Comparison of ENCODE assay signal across 9 cellular contexts in the genomic region with DNA sequence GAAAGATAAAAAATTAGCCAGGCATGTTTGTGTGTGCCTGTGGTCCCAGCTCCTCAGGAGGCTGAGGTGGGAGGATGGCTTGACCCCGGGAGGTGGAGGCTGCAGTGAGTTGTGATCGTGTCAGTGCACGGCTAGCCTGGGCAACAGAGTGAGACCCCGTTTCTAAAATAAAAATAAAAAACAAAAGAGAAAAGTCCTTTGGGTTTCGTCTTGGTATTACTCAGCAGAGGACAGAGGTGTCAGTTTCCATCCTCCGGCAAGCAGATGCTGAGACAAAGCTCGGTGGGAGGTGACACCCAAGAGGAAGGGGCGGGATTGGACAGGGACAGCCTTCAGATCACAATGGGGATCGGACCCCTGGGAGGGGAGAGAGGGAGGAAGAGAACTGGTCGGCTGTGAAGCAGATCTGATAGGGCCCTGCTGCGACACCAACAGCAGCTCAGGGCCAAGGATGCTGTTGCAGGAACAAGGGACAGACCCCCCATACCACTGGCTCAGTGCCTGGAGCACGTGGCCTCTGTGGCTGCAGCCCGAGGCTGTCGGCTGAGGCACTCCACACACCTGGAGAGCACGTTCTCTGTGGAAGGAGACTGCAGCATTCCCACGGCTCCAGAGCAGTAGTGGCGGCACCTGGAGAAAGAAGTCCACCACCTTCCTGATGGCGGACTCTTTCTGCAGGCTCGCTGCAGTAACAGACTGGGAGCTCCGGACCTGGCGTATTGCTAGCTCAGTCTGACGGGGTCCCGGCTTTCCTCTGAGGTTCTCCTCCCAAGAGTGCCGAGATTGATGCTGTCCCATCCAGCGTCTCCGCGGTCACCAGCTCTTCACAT. TPM values are rescaled to one million over a fixed set of nuclear protein-coding genes. Genes with fewer than 3 reads are reported as not detected.
A peak's percentile ranks its signal among the peaks of the same experiment; 100 is the strongest.
DNase-seq lines count a peak whose midpoint lies in the region; ATAC-seq, FAIRE-seq and TF ChIP-seq lines count a peak whose summit lies in the region.
"Had no signal": no experiment of that assay in that cellular context is flagged by ENCODE, and none has a peak within 500 bp of the region (broad histone marks: within the 10 kb centered on the region; RNA-seq: fewer than 3 reads in every experiment).

No MANE protein-coding gene starts in this region.

- peaks cover 5 to 20% (median 10%) of the 10 kb centered on the region in 3 donors for H3K27me3 Mint-ChIP-seq in immature natural killer cell (ENCODE audit: low read depth in 3 of 3)

- peaks cover 70% of the 10 kb centered on the region for H3K4me1 ChIP-seq in Loucy (ENCODE audit: insufficient read depth, low read length, poor library complexity, severe bottlenecking)
- H3K4me1 ChIP-seq in suprapubic skin = peaks cover 37% of the 10 kb centered on the region

- H3K9me3 Mint-ChIP-seq in immature natural killer cell = no peaks in the 10 kb centered on the region

- no peak for TF ChIP-seq POLR2A in GM12891 (IDR thresholded peaks at IDR 0.05; ENCODE audit: low read depth, low read length)
- TF ChIP-seq POLR2A in suprapubic skin (IDR thresholded peaks at IDR 0.05) = no peak

- DNase-seq in GM12891 (ENCODE audit: insufficient read length, low spot score) (peak; percentile 69), immature natural killer cell (peak in 1 of 3 donors; percentile 43), NCI-H748 (lab: John Stamatoyannopoulos, UW; ENCODE audit: unreplicated experiment) (no peak), suprapubic skin (ENCODE audit: low spot score in 2 of 2) (no peak), left lobe of liver (ENCODE audit: low spot score) (no peak)
- DNase-seq: dermis blood vessel endothelial cell had no signal

- H3K27ac ChIP-seq in suprapubic skin = no peak overlapping the region

- H3K27me3 ChIP-seq in Loucy (ENCODE audit: insufficient read depth, low read length, poor library complexity, severe bottlenecking) = no peaks in the 10 kb centered on the region
- no peaks in the 10 kb centered on the region for H3K27me3 ChIP-seq in suprapubic skin

- peaks cover 12% of the 10 kb centered on the region for H4K20me1 ChIP-seq in Loucy (ENCODE audit: insufficient read depth, low read length, poor library complexity, severe bottlenecking)

- peak overlapping the region; percentile 78 to 98 (median 94) for H3K4me3 Mint-ChIP-seq in immature natural killer cell

- peak; percentile 88 for FAIRE-seq in GM12891 (lab: Jason Lieb, UNC)

- peak overlapping the region; percentile 95 for H3K9ac ChIP-seq in Loucy (ENCODE audit: low read depth, low read length, poor library complexity, severe bottlenecking)

- H3K4me1 Mint-ChIP-seq in immature natural killer cell = peaks cover 79 to 86% of the 10 kb centered on the region in 2 donors

- TF ChIP-seq EP300 in suprapubic skin (IDR thresholded peaks at IDR 0.05) = no peak

- no peaks in the 10 kb centered on the region for H3K9me2 ChIP-seq in Loucy (replicated peaks; ENCODE audit: low read depth, low read length)

- H3K4me3 ChIP-seq in Loucy (ENCODE audit: low read length, poor library complexity, severe bottlenecking) (peak overlapping the region; percentile 82), suprapubic skin (no peak overlapping the region)

- H3K36me3 ChIP-seq in Loucy (ENCODE audit: insufficient read depth, low read length) (no peaks in the 10 kb centered on the region), suprapubic skin (no peaks in the 10 kb centered on the region)

- no peak for TF ChIP-seq CTCF in Loucy (conservative IDR thresholded peaks at IDR 0.05; ENCODE audit: low read length)
- TF ChIP-seq CTCF in suprapubic skin (IDR thresholded peaks at IDR 0.05) = no peak

- H2AFZ ChIP-seq in Loucy (ENCODE audit: low read length) = no peak overlapping the region

- H3K9me3 ChIP-seq in Loucy (ENCODE audit: insufficient read depth, low read depth, low read length) (no peaks in the 10 kb centered on the region), suprapubic skin (no peaks in the 10 kb centered on the region)

- peaks cover 65% of the 10 kb centered on the region for H3K79me2 ChIP-seq in Loucy (ENCODE audit: insufficient read depth, low read length)

- H3K36me3 Mint-ChIP-seq in immature natural killer cell = no peaks in the 10 kb centered on the region

- ATAC-seq in GM19397 (IDR thresholded peaks at IDR 0.05; ENCODE audit: unreplicated experiment) (peak; percentile 27), left lobe of liver (no peak), HG03442 (IDR thresholded peaks at IDR 0.05; ENCODE audit: unreplicated experiment) (no peak)

- H3K4me2 ChIP-seq in Loucy (ENCODE audit: low read depth, low read length, poor library complexity, severe bottlenecking) = peak overlapping the region; percentile 98

- WGBS in suprapubic skin = 85% methylated on average over 14 of the region's 27 CpGs

- peak overlapping the region; percentile 82 to 99 (median 94) for H3K27ac Mint-ChIP-seq in immature natural killer cell

- H3F3A ChIP-seq in Loucy (ENCODE audit: low read depth) = peaks cover 4% of the 10 kb centered on the region; the same call in 1 of the 2 replicates

TF ChIP-seq in GM12891, 5 proteins besides CTCF, POLR2A, EP300 and RAD21:
- TF ChIP-seq POU2F2 (IDR thresholded peaks at IDR 0.05; ENCODE audit: low read depth, low read length) = peak; percentile 31; the same call in 1 of the 2 replicates
- TF ChIP-seq PAX5 (IDR thresholded peaks at IDR 0.05; ENCODE audit: insufficient read depth, low read length, severe bottlenecking) = no peak
- peak; percentile 49; the same call in 1 of the 2 replicates for TF ChIP-seq TAF1 (IDR thresholded peaks at IDR 0.05; ENCODE audit: low read depth, low read length)
- TF ChIP-seq POLR2AphosphoS5 (IDR thresholded peaks at IDR 0.05; ENCODE audit: low read depth, low read length) = no peak; the same call in 1 of the 2 replicates
- TF ChIP-seq SPI1 (IDR thresholded peaks at IDR 0.05; ENCODE audit: low read depth, low read length) = no peak

RNA-seq across cellular contexts. Expression of a gene that starts 5.2 kb away (rescaled TPM):
- polyA plus RNA-seq in GM12891 (2012; ENCODE audit: low read depth, missing spikeins) = 150 TPM
- polyA plus RNA-seq in immature natural killer cell = 100 to 1,000 TPM; 110 to 180 (median 164) TPM
- 10 to 100 TPM; 11.8 to 26.6 (median 18.4) TPM for total RNA-seq in suprapubic skin
- 30.9 TPM for total RNA-seq in left lobe of liver
